ENCODE assay signal across 23 cellular contexts in genomic region chr1:179030683-179031082, GRCh38. TPM values are rescaled to one million over a fixed set of nuclear protein-coding genes. Genes with fewer than 3 reads are reported as not detected.
DNase-seq lines count a peak whose midpoint lies in the region; ATAC-seq lines count a peak whose summit lies in the region.
"Had no signal": no experiment of that assay in that cellular context is flagged by ENCODE, and none has a peak within 500 bp of the region (broad histone marks: within the 10 kb centered on the region; RNA-seq: fewer than 3 reads in every experiment).

No MANE protein-coding gene starts in this region.

- CTCF ChIA-PET in activated naive CD4-positive, alpha-beta T cell treated with anti-CD3 and anti-CD28 coated beads, Interleukin-2, amount 10 ng/mL, durations not matched to agents 7 days and 5 days (lab: Charles Lee), result no interaction called here
- CTCF ChIA-PET in CD8-positive, alpha-beta memory T cell (lab: Charles Lee), result no interaction called here
- CTCF ChIA-PET in naive thymus-derived CD4-positive, alpha-beta T cell (lab: Charles Lee), result interaction anchor here (0.6 to 1.9 kb wide), 3 partner anchors 28 to 57 kb away, joined by 3 to 5 read pairs (median 4); no protein-coding TSS in a partner anchor

- H3K4me1 Mint-ChIP-seq in activated naive CD4-positive, alpha-beta T cell treated with anti-CD3 and anti-CD28 coated beads, Interleukin-2, amount 10 ng/mL, durations not matched to agents 7 days and 5 days, result peaks cover 80% of the 10 kb centered on the region
- peaks cover 69 to 89% (median 87%) of the 10 kb centered on the region in 3 donors for H3K4me1 Mint-ChIP-seq in CD8-positive, alpha-beta memory T cell
- H3K4me1 Mint-ChIP-seq in T-helper 17 cell, result peaks cover 57% of the 10 kb centered on the region
- H3K4me1 Mint-ChIP-seq in naive thymus-derived CD4-positive, alpha-beta T cell, result peaks cover 64 to 89% (median 78%) of the 10 kb centered on the region in 7 donors

- H3K9me3 Mint-ChIP-seq in activated naive CD4-positive, alpha-beta T cell treated with anti-CD3 and anti-CD28 coated beads, Interleukin-2, amount 10 ng/mL, durations not matched to agents 7 days and 5 days, result no peaks in the 10 kb centered on the region
- no peaks in the 10 kb centered on the region for H3K9me3 Mint-ChIP-seq in activated naive CD4-positive, alpha-beta T cell treated with anti-CD3 and anti-CD28 coated beads, Interleukin-2, amount 50 U/mL, for 72 hours
- no peaks in the 10 kb centered on the region for H3K9me3 Mint-ChIP-seq in CD8-positive, alpha-beta memory T cell
- H3K9me3 Mint-ChIP-seq in naive thymus-derived CD4-positive, alpha-beta T cell, result no peaks in the 10 kb centered on the region
- H3K9me3 Mint-ChIP-seq: HFFc6; mesothelial cell of epicardium; naive thymus-derived CD8-positive, alpha-beta T cell had no signal

- H3K27ac Mint-ChIP-seq in activated naive CD4-positive, alpha-beta T cell treated with anti-CD3 and anti-CD28 coated beads, Interleukin-2, amount 10 ng/mL, durations not matched to agents 7 days and 5 days, result no peak overlapping the region
- H3K27ac Mint-ChIP-seq in activated naive CD4-positive, alpha-beta T cell treated with anti-CD3 and anti-CD28 coated beads, Interleukin-2, amount 50 U/mL, for 72 hours, result peak overlapping the region in 1 of 2 donors; percentile 4
- peak overlapping the region in 2 of 8 donors; percentile 16 to 61 for H3K27ac Mint-ChIP-seq in CD8-positive, alpha-beta memory T cell
- H3K27ac Mint-ChIP-seq in T-helper 17 cell, result peak overlapping the region; percentile 66
- peak overlapping the region in 8 of 9 donors; percentile 0 to 70 (median 18) for H3K27ac Mint-ChIP-seq in naive thymus-derived CD4-positive, alpha-beta T cell
- H3K27ac Mint-ChIP-seq: HFFc6, mesothelial cell of epicardium had no signal

- intact Hi-C loops in naive thymus-derived CD4-positive, alpha-beta T cell (cut with micrococcal nuclease), result loop anchor here in 1 of 2 donors (10.0 kb wide), 1 partner anchor 924 kb away; the partner anchor contains the start of gene CEP350

- no peak overlapping the region for H3K4me3 ChIP-seq in CD8-positive, alpha-beta memory T cell (ENCODE audit: low read length)
- no peak overlapping the region for H3K4me3 ChIP-seq in naive thymus-derived CD4-positive, alpha-beta T cell (ENCODE audit: low read length)
- H3K4me3 ChIP-seq: stomach, tibial nerve had no signal

- POLR2A ChIA-PET in CD8-positive, alpha-beta memory T cell (lab: Charles Lee), result no interaction called here
- POLR2A ChIA-PET in naive thymus-derived CD4-positive, alpha-beta T cell (lab: Charles Lee), result no interaction called here

- no peaks in the 10 kb centered on the region for H3K9me3 ChIP-seq in CD8-positive, alpha-beta memory T cell (ENCODE audit: low read length)
- no peaks in the 10 kb centered on the region for H3K9me3 ChIP-seq in T-helper 17 cell (ENCODE audit: control insufficient read depth, low read length, poor library complexity, severe bottlenecking)
- H3K9me3 ChIP-seq in naive thymus-derived CD4-positive, alpha-beta T cell (ENCODE audit: control insufficient read depth in 2 of 3, low read length in 3 of 3), result no peaks in the 10 kb centered on the region
- H3K9me3 ChIP-seq: stomach, tibial nerve had no signal

- H3K27me3 Mint-ChIP-seq in activated naive CD4-positive, alpha-beta T cell treated with anti-CD3 and anti-CD28 coated beads, Interleukin-2, amount 10 ng/mL, durations not matched to agents 7 days and 5 days, result no peaks in the 10 kb centered on the region
- H3K27me3 Mint-ChIP-seq in CD8-positive, alpha-beta memory T cell, result no peaks in the 10 kb centered on the region
- H3K27me3 Mint-ChIP-seq in T-helper 17 cell, result no peaks in the 10 kb centered on the region
- no peaks in the 10 kb centered on the region for H3K27me3 Mint-ChIP-seq in naive thymus-derived CD4-positive, alpha-beta T cell
- H3K27me3 Mint-ChIP-seq: naive thymus-derived CD8-positive, alpha-beta T cell had no signal

- DNase-seq in activated naive CD4-positive, alpha-beta T cell treated with anti-CD3 and anti-CD28 coated beads, Interleukin-2, amount 10 ng/mL, durations not matched to agents 7 days and 5 days, result no peak
- DNase-seq in activated naive CD4-positive, alpha-beta T cell treated with anti-CD3 and anti-CD28 coated beads, Interleukin-2, amount 50 U/mL, for 72 hours (ENCODE audit: low spot score in 2 of 2), result no peak
- DNase-seq in CD8-positive, alpha-beta memory T cell, result no peak
- DNase-seq in T-helper 17 cell (no peak), NCI-H1417 treated with DMSO at 0.1 percent for 48 hours (lab: John Stamatoyannopoulos, UW) (no peak)
- no peak for DNase-seq in naive thymus-derived CD4-positive, alpha-beta T cell
- DNase-seq: activated CD8-positive, alpha-beta memory T cell treated with anti-CD3 and anti-CD28 coated beads for 24 hours; brain microvascular endothelial cell; effector CD4-positive, alpha-beta T cell; foreskin keratinocyte; HFFc6; left ventricle myocardium superior; MM.1S; naive thymus-derived CD8-positive, alpha-beta T cell; NCI-H1417; Right ventricle myocardium superior; stimulated activated CD4-positive, alpha-beta T cell treated with anti-CD3 and anti-CD28 coated beads, Interleukin-12 subunit alpha, Interleukin-12 subunit beta, amount 100 ng/mL, for 4 hours; stomach had no signal

- peak overlapping the region; percentile 21 for H3K27ac ChIP-seq in CD8-positive, alpha-beta memory T cell (ENCODE audit: low read depth, low read length)
- H3K27ac ChIP-seq in naive thymus-derived CD4-positive, alpha-beta T cell (ENCODE audit: low read depth, low read length), result peak overlapping the region; percentile 11
- H3K27ac ChIP-seq: brain microvascular endothelial cell, C4-2B, foreskin keratinocyte had no signal

- ATAC-seq in activated naive CD4-positive, alpha-beta T cell treated with anti-CD3 and anti-CD28 coated beads, Interleukin-2, amount 50 U/mL, for 72 hours, result no peak
- ATAC-seq in T-helper 17 cell, result no peak
- ATAC-seq in naive thymus-derived CD4-positive, alpha-beta T cell, result no peak
- no peak for ATAC-seq in GM21576 (IDR thresholded peaks at IDR 0.05; ENCODE audit: unreplicated experiment)
- no peak for ATAC-seq in HG03354 (IDR thresholded peaks at IDR 0.05; ENCODE audit: poor library complexity, severe bottlenecking, unreplicated experiment)
- ATAC-seq: foreskin keratinocyte; left ventricle myocardium superior; naive thymus-derived CD8-positive, alpha-beta T cell had no signal

- H3K27me3 ChIP-seq in CD8-positive, alpha-beta memory T cell (ENCODE audit: insufficient read depth, low read length, poor library complexity, severe bottlenecking), result no peaks in the 10 kb centered on the region
- H3K27me3 ChIP-seq in naive thymus-derived CD4-positive, alpha-beta T cell (ENCODE audit: control insufficient read depth in 2 of 2, insufficient read depth in 2 of 2, low read length in 2 of 2), result no peaks in the 10 kb centered on the region
- H3K27me3 ChIP-seq: brain microvascular endothelial cell, foreskin keratinocyte, stomach, tibial nerve had no signal

- H3K4me1 ChIP-seq in CD8-positive, alpha-beta memory T cell (ENCODE audit: insufficient read depth, low read length), result peaks cover 29% of the 10 kb centered on the region
- peaks cover 18 to 24% of the 10 kb centered on the region in 2 donors for H3K4me1 ChIP-seq in naive thymus-derived CD4-positive, alpha-beta T cell (ENCODE audit: control insufficient read depth in 2 of 2, insufficient read depth in 2 of 2, low read length in 2 of 2)

- H3K4me3 Mint-ChIP-seq in activated naive CD4-positive, alpha-beta T cell treated with anti-CD3 and anti-CD28 coated beads, Interleukin-2, amount 10 ng/mL, durations not matched to agents 7 days and 5 days, result peak overlapping the region; percentile 35
- H3K4me3 Mint-ChIP-seq in CD8-positive, alpha-beta memory T cell, result peak overlapping the region in 1 of 7 donors; percentile 25
- peak overlapping the region; percentile 70 for H3K4me3 Mint-ChIP-seq in T-helper 17 cell
- peak overlapping the region in 9 of 10 donors; percentile 0 to 70 (median 50) for H3K4me3 Mint-ChIP-seq in naive thymus-derived CD4-positive, alpha-beta T cell
- H3K4me3 Mint-ChIP-seq: HFFc6; mesothelial cell of epicardium; naive thymus-derived CD8-positive, alpha-beta T cell had no signal

- H3K36me3 Mint-ChIP-seq in activated naive CD4-positive, alpha-beta T cell treated with anti-CD3 and anti-CD28 coated beads, Interleukin-2, amount 10 ng/mL, durations not matched to agents 7 days and 5 days, result peaks cover 5% of the 10 kb centered on the region
- H3K36me3 Mint-ChIP-seq in activated naive CD4-positive, alpha-beta T cell treated with anti-CD3 and anti-CD28 coated beads, Interleukin-2, amount 50 U/mL, for 72 hours, result peaks cover 0 to 6% of the 10 kb centered on the region in 2 donors
- peaks cover 0 to 2% (median 0%) of the 10 kb centered on the region in 3 donors for H3K36me3 Mint-ChIP-seq in CD8-positive, alpha-beta memory T cell
- H3K36me3 Mint-ChIP-seq in T-helper 17 cell (ENCODE audit: low read depth), result no peaks in the 10 kb centered on the region
- H3K36me3 Mint-ChIP-seq in naive thymus-derived CD4-positive, alpha-beta T cell, result peaks cover 0 to 5% (median 0%) of the 10 kb centered on the region in 5 donors
- H3K36me3 Mint-ChIP-seq: mesothelial cell of epicardium; naive thymus-derived CD8-positive, alpha-beta T cell had no signal

- H3K36me3 ChIP-seq in CD8-positive, alpha-beta memory T cell (ENCODE audit: insufficient read depth, low read length), result no peaks in the 10 kb centered on the region
- peaks cover 0 to 5% (median 0%) of the 10 kb centered on the region in 3 experiments for H3K36me3 ChIP-seq in naive thymus-derived CD4-positive, alpha-beta T cell (ENCODE audit: control insufficient read depth in 2 of 3, insufficient read depth in 3 of 3, low read length in 3 of 3)
- H3K36me3 ChIP-seq: brain microvascular endothelial cell, stomach, tibial nerve had no signal

RNA-seq across cellular contexts. Expression of gene FAM20B, which starts 5.0 kb away (rescaled TPM):
- total RNA-seq in activated naive CD4-positive, alpha-beta T cell treated with anti-CD3 and anti-CD28 coated beads, Interleukin-2, amount 50 U/mL, for 72 hours, result 10 to 100 TPM; 27.7 to 38.8 TPM
- total RNA-seq in CD8-positive, alpha-beta memory T cell, result 10 to 100 TPM; 39.2 to 41.5 TPM
- polyA plus RNA-seq in CD8-positive, alpha-beta memory T cell, result 11.4 TPM
- 10 to 100 TPM; 18.1 to 26.7 TPM for total RNA-seq in T-helper 17 cell
- 10 to 100 TPM; 14.3 to 27.9 (median 25.2) TPM for total RNA-seq in naive thymus-derived CD4-positive, alpha-beta T cell
- 10 to 100 TPM in 1 of 2 donors, 1 to 10 TPM in 1; 4.6 to 10.1 TPM for polyA plus RNA-seq in naive thymus-derived CD4-positive, alpha-beta T cell

RNA-seq across cellular contexts. Expression of gene TOR3A, which starts 51.2 kb away (rescaled TPM):
- total RNA-seq in activated naive CD4-positive, alpha-beta T cell treated with anti-CD3 and anti-CD28 coated beads, Interleukin-2, amount 50 U/mL, for 72 hours, result 10 to 100 TPM; 29.2 to 46.4 TPM
- 10 to 100 TPM; 48.5 to 54.6 TPM for total RNA-seq in CD8-positive, alpha-beta memory T cell
- 43.8 TPM for polyA plus RNA-seq in CD8-positive, alpha-beta memory T cell
- total RNA-seq in T-helper 17 cell, result 10 to 100 TPM; 29.4 to 38.5 TPM
- total RNA-seq in naive thymus-derived CD4-positive, alpha-beta T cell, result 10 to 100 TPM; 18.8 to 43.8 (median 21.7) TPM
- polyA plus RNA-seq in naive thymus-derived CD4-positive, alpha-beta T cell, result 10 to 100 TPM; 22.0 to 24.3 TPM
